19 cellular contexts compared by ENCODE assay signal in the genomic region with DNA sequence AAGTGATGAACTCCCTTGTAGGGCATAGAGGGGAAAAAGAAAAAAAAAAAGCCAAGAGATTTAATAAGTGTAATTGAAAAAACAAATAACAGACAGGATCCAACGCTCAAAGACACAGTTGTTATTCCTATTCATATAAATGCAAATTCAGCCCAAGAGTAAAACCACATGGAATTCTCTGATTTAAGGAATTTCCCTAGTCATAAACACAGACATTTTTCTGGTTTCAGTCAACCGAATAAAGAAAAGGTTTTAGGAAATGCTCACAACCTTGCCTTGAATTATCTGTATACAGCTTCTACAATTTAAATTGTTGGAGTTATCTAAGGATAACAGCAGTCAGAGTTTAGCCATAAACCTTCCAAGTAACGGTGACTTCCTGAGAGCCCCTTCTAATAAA.
DNase-seq lines count a peak whose midpoint lies in the region; ATAC-seq and TF ChIP-seq lines count a peak whose summit lies in the region.
"Had no signal": no experiment of that assay in that cellular context is flagged by ENCODE, and none has a peak within 500 bp of the region (broad histone marks: within the 10 kb centered on the region; RNA-seq: fewer than 3 reads in every experiment).

No MANE protein-coding gene starts in this region.

- H3K23me2 ChIP-seq in H9 (ENCODE audit: insufficient read length, low read depth, low read length, poor library complexity, severe bottlenecking) = no peaks in the 10 kb centered on the region

- H3K4me1 ChIP-seq in H9 (ENCODE audit: insufficient read depth, low read length) = no peaks in the 10 kb centered on the region
- H3K4me1 ChIP-seq: BLaER1 treated with 17β-estradiol and CSF1 and Interleukin-3, amounts not matched to agents 10 nM and 100 nM; HAP-1 had no signal

- no peak overlapping the region for H3K4me3 ChIP-seq in astrocyte of the cerebellum (ENCODE audit: low read depth, low read length)
- H3K4me3 ChIP-seq: BLaER1 treated with 17β-estradiol and CSF1 and Interleukin-3, amounts not matched to agents 10 nM and 100 nM; HAP-1; K562 had no signal

- no peak overlapping the region for H2BK12ac ChIP-seq in H9 (ENCODE audit: insufficient read length, low read depth, low read length)

- H2BK120ac ChIP-seq in H9 (ENCODE audit: low read depth, low read length, poor library complexity, severe bottlenecking) = no peak overlapping the region

- H3K27me3 Mint-ChIP-seq in nephron (ENCODE audit: low read depth) (peaks cover 8% of the 10 kb centered on the region), H9 (ENCODE audit: low read depth) (no peaks in the 10 kb centered on the region)

- H3K18ac ChIP-seq in H9 (ENCODE audit: insufficient read length, low read depth, low read length) = no peak overlapping the region

- H3K4me1 Mint-ChIP-seq in nephron (peaks cover 9% of the 10 kb centered on the region), H9 (peaks cover 0 to 3% of the 10 kb centered on the region in 2 experiments; a peak in 1 of 4 replicates)

- no peak overlapping the region for H2AFZ ChIP-seq in H9 (ENCODE audit: low read length)

- DNase-seq in EH (ENCODE audit: low read depth) = peak; percentile 49
- DNase-seq in NCI-H1048 (lab: John Stamatoyannopoulos, UW) = peak; percentile 38
- peak; percentile 55 for DNase-seq in astrocyte of the cerebellum (ENCODE audit: low read depth)
- DNase-seq in GM13976 (ENCODE audit: low spot score) = no peak
- DNase-seq in left lobe of liver (ENCODE audit: low spot score) = no peak
- no peak for DNase-seq in H9
- DNase-seq: Calu3; CD8-positive, alpha-beta T cell; NCI-H1105 treated with DMSO at 0.1 percent for 48 hours; NCI-H187 treated with DMSO at 0.1 percent for 48 hours; NCI-H226; NCI-H524 treated with DMSO at 0.1 percent for 48 hours; PC-3; SW 1271 had no signal

- no peak overlapping the region for H3K56ac ChIP-seq in H9 (ENCODE audit: insufficient read length, low read depth, low read length)

- no peak overlapping the region for H4K5ac ChIP-seq in H9 (ENCODE audit: insufficient read length, low read depth, low read length)

- no peaks in the 10 kb centered on the region for H3K27me3 ChIP-seq in H9 (ENCODE audit: insufficient read depth, low read length)
- H3K27me3 ChIP-seq: BLaER1 treated with 17β-estradiol and CSF1 and Interleukin-3, amounts not matched to agents 10 nM and 100 nM had no signal

- no peaks in the 10 kb centered on the region for H3K9me3 Mint-ChIP-seq in nephron
- H3K9me3 Mint-ChIP-seq in H9 = no peaks in the 10 kb centered on the region
- H3K9me3 Mint-ChIP-seq: CD8-positive, alpha-beta T cell had no signal

- no peak overlapping the region for H2AK5ac ChIP-seq in H9 (ENCODE audit: insufficient read length, low read length)

- H4K91ac ChIP-seq in H9 (ENCODE audit: insufficient read length, low read depth, low read length) = no peak overlapping the region

- H3T11ph ChIP-seq in H9 (ENCODE audit: low read length) = no peak overlapping the region

- H2BK20ac ChIP-seq in H9 (ENCODE audit: low read depth, low read length, poor library complexity, severe bottlenecking) = no peak overlapping the region

- H4K20me1 ChIP-seq in H9 (ENCODE audit: control insufficient read depth, insufficient read depth, insufficient read length) = no peaks in the 10 kb centered on the region
- H4K20me1 ChIP-seq: BLaER1 treated with 17β-estradiol and CSF1 and Interleukin-3, amounts not matched to agents 10 nM and 100 nM had no signal

- no peak overlapping the region for H3K23ac ChIP-seq in H9 (ENCODE audit: insufficient read length, low read depth, low read length)

- no peak overlapping the region for H3K27ac ChIP-seq in H9 (ENCODE audit: insufficient read length, low read depth, low read length)
- H3K27ac ChIP-seq: BLaER1 treated with 17β-estradiol and CSF1 and Interleukin-3, amounts not matched to agents 10 nM and 100 nM had no signal

- H3K4ac ChIP-seq in H9 (ENCODE audit: low read depth, low read length) = no peak overlapping the region

- no peaks in the 10 kb centered on the region for H3K79me1 ChIP-seq in H9 (ENCODE audit: insufficient read depth, low read depth, low read length, poor library complexity, severe bottlenecking)

- H2BK5ac ChIP-seq in H9 (ENCODE audit: insufficient read length, low read length) = no peak overlapping the region

- ATAC-seq in HG03097 (IDR thresholded peaks at IDR 0.05; ENCODE audit: low FRiP score, unreplicated experiment) (no peak), left lobe of liver (no peak)
- ATAC-seq: CD8-positive, alpha-beta T cell; K562; PC-3 had no signal

- no peak overlapping the region for H4K8ac ChIP-seq in H9 (replicated peaks; ENCODE audit: insufficient read length, low read depth, low read length)

- H3K14ac ChIP-seq in H9 (ENCODE audit: insufficient read depth, low read length) = no peak overlapping the region

- H2BK15ac ChIP-seq in H9 (ENCODE audit: low read depth, low read length) = no peak overlapping the region

- H3K27ac Mint-ChIP-seq in nephron (peak overlapping the region in 2 of 3 experiments; percentile 2 to 68), H9 (no peak overlapping the region; a peak in 2 of 7 replicates)
- H3K27ac Mint-ChIP-seq: CD8-positive, alpha-beta T cell had no signal

- in situ Hi-C loops in astrocyte of the cerebellum (cut with HindIII; ENCODE audit: low sequenced_read_pairs) = no loop called here
- in situ Hi-C loops in GM13976 (cut with MboI; ENCODE audit: low sequenced_read_pairs, unreplicated experiment) = no loop called here

- H3K9ac ChIP-seq in H9 (ENCODE audit: extremely low read depth, insufficient read length, low read length) = no peak overlapping the region
- H3K9ac ChIP-seq: BLaER1 treated with 17β-estradiol and CSF1 and Interleukin-3, amounts not matched to agents 10 nM and 100 nM had no signal

- H3K36me3 Mint-ChIP-seq in nephron (ENCODE audit: low read depth) (no peaks in the 10 kb centered on the region), H9 (ENCODE audit: insufficient read depth in 1 of 3, low read depth in 3 of 3) (no peaks in the 10 kb centered on the region)
- H3K36me3 Mint-ChIP-seq: CD8-positive, alpha-beta T cell had no signal

- H3K4me2 ChIP-seq in H9 (ENCODE audit: insufficient read depth, insufficient read length, low read length) = no peak overlapping the region
- H3K4me2 ChIP-seq: BLaER1 treated with 17β-estradiol and CSF1 and Interleukin-3, amounts not matched to agents 10 nM and 100 nM had no signal

- H3K4me3 Mint-ChIP-seq in nephron (no peak overlapping the region), H9 (no peak overlapping the region)
- H3K4me3 Mint-ChIP-seq: CD8-positive, alpha-beta T cell had no signal

- no CpG with 5 or more reads among the region's 3 CpGs for WGBS in H9 (ENCODE audit: extremely low coverage, insufficient read length, low lambda C conversion rate)

- H3K79me2 ChIP-seq in H9 (ENCODE audit: insufficient read depth, low read length) = no peaks in the 10 kb centered on the region

- H3K9me3 ChIP-seq in H9 (ENCODE audit: control insufficient read depth, low read depth, low read length) = no peaks in the 10 kb centered on the region
- H3K9me3 ChIP-seq: BLaER1 treated with 17β-estradiol and CSF1 and Interleukin-3, amounts not matched to agents 10 nM and 100 nM; HAP-1 had no signal

- TF ChIP-seq CTCF in astrocyte of the cerebellum (IDR thresholded peaks at IDR 0.05; ENCODE audit: low read depth, low read length, missing control alignments) = no peak
- no peak for TF ChIP-seq CTCF in nephron (IDR thresholded peaks at IDR 0.05; ENCODE audit: unreplicated experiment in 3 of 3)
- TF ChIP-seq CTCF in GM13976 (IDR thresholded peaks at IDR 0.05; ENCODE audit: borderline replicate concordance, control extremely low read depth, extremely low read depth, insufficient read depth, missing control alignments) = no peak
- no peak for TF ChIP-seq CTCF in H9 (conservative IDR thresholded peaks at IDR 0.05)

Comparison
In these comparisons a context has a peak if more than half of its experiments do, and no peak if none do; other contexts are left out.
1. DNase-seq: peak in EH (single experiment), NCI-H1048 (single experiment) and astrocyte of the cerebellum (single experiment); none in GM13976 (single experiment), left lobe of liver (single experiment) and H9 (single experiment).
2. H3K27ac Mint-ChIP-seq: peak in nephron (2 of 3); none in H9 (0 of 3).